In genomic region chr17:38296834-38297517, GRCh38 we compare ENCODE assay signal across 8 cellular contexts. TPM values are rescaled to one million over a fixed set of nuclear protein-coding genes. Genes with fewer than 3 reads are reported as not detected.
DNase-seq lines count a peak whose midpoint lies in the region; ATAC-seq and TF ChIP-seq lines count a peak whose summit lies in the region.
"Not testable (repeated sequence)": the region's sequence is repeated elsewhere in the genome, so short reads cannot be mapped to it uniquely, and the experiment has no call there.

TSS of gene MRPL45 (plus strand) at chr17:38297168. CDS start at chr17:38297184, 16 bp downstream.

- peak; percentile 84 for DNase-seq in BJ (ENCODE audit: low read depth)
- peak; percentile 91 to 97 for DNase-seq in NCI-H526 (lab: John Stamatoyannopoulos, UW)
- peak; percentile 98 for DNase-seq in activated CD4-positive, alpha-beta T cell treated with anti-CD3 and anti-CD28 coated beads for 48 hours
- DNase-seq in kidney tubule cell (ENCODE audit: low spot score), result peak; percentile 97
- peak; percentile 91 to 92 for DNase-seq in stimulated activated CD4-positive, alpha-beta T cell treated with anti-CD3 and anti-CD28 coated beads, Interleukin-1b, Interleukin-23, amount 100 ng/mL, for 1 hour (ENCODE audit: low read depth in 2 of 2)

- peak within 1 kb of the TSS; percentile 39 for H3K27ac ChIP-seq in cingulate gyrus (ENCODE audit: low read depth, low read length)

- peak within 1 kb of the TSS; percentile 61 for H3K4me3 ChIP-seq in BJ (ENCODE audit: low read depth, low read length)

- peak; percentile 87 for ATAC-seq in GM19328 (IDR thresholded peaks at IDR 0.05; ENCODE audit: unreplicated experiment)
- peak; percentile 79 for ATAC-seq in HG03469 (IDR thresholded peaks at IDR 0.05; ENCODE audit: unreplicated experiment)

- H3K36me3 ChIP-seq in BJ (ENCODE audit: control insufficient read depth, insufficient read depth, low read length), result not testable (repeated sequence)

- TF ChIP-seq CTCF in BJ (IDR thresholded peaks at IDR 0.05; ENCODE audit: insufficient read depth, low read depth, low read length), result not testable (repeated sequence)

- CTCF ChIA-PET in BJ (lab: Yijun Ruan, JAX), result not testable (repeated sequence)

- POLR2A ChIA-PET in BJ (lab: Charles Lee), result not testable (repeated sequence)

- not testable (repeated sequence) for H3K27me3 ChIP-seq in BJ (ENCODE audit: control insufficient read depth, insufficient read depth, low read length)

RNA-seq across cellular contexts. Expression of gene MRPL45, which starts in this region (rescaled TPM):
- 58.9 and 76.4 TPM in 2 replicates for polyA plus RNA-seq in BJ (2011; rRNA removed)
- polyA minus RNA-seq in BJ (2011; rRNA and poly(A)+ RNA removed), result 21.0 and 31.8 TPM in 2 replicates

Comparison
In these comparisons a context has a peak if more than half of its experiments do, and no peak if none do; other contexts are left out.
1. Peak in every context shown above with its lines: DNase-seq, ATAC-seq, H3K4me3 ChIP-seq and H3K27ac ChIP-seq.